ENCODE assay signal across 12 cellular contexts in genomic region chr9:20872340-20872977, GRCh38.
DNase-seq lines count a peak whose midpoint lies in the region; ATAC-seq and TF ChIP-seq lines count a peak whose summit lies in the region.
"Had no signal": no experiment of that assay in that cellular context is flagged by ENCODE, and none has a peak within 500 bp of the region (broad histone marks: within the 10 kb centered on the region; RNA-seq: fewer than 3 reads in every experiment).

No MANE protein-coding gene starts in this region.

- H3K27ac Mint-ChIP-seq in MCF 10A (ENCODE audit: low read depth, unreplicated experiment), result peak overlapping the region; percentile 0
- H3K27ac Mint-ChIP-seq: natural killer cell had no signal

- CTCF ChIA-PET in MCF 10A (lab: Yijun Ruan, JAX), result no interaction called here

- no peak overlapping the region for H3K4me3 Mint-ChIP-seq in MCF 10A (ENCODE audit: unreplicated experiment)
- H3K4me3 Mint-ChIP-seq: natural killer cell had no signal

- ATAC-seq in HG03439 (IDR thresholded peaks at IDR 0.05; ENCODE audit: unreplicated experiment), result no peak
- ATAC-seq: heart left ventricle, natural killer cell had no signal

- H3K36me3 Mint-ChIP-seq in MCF 10A (ENCODE audit: insufficient read depth, unreplicated experiment), result no peaks in the 10 kb centered on the region
- H3K36me3 Mint-ChIP-seq: natural killer cell had no signal

- no peaks in the 10 kb centered on the region for H3K27me3 ChIP-seq in breast epithelium
- H3K27me3 ChIP-seq: heart left ventricle, SJCRH30 had no signal

- H3K9me3 ChIP-seq in breast epithelium, result no peaks in the 10 kb centered on the region
- H3K9me3 ChIP-seq: heart left ventricle, SJCRH30 had no signal

- TF ChIP-seq CTCF in MCF 10A (IDR thresholded peaks at IDR 0.05; ENCODE audit: unreplicated experiment) (no peak), breast epithelium (IDR thresholded peaks at IDR 0.05) (no peak), fibroblast of the aortic adventitia (IDR thresholded peaks at IDR 0.05; ENCODE audit: insufficient read depth, low read length) (no peak)

- DNase-seq in MCF 10A (ENCODE audit: unreplicated experiment) (peak; percentile 40), breast epithelium (ENCODE audit: low spot score in 2 of 2) (no peak), SK-MEL-5 (ENCODE audit: low read depth, low spot score) (peak; percentile 16), fibroblast of the aortic adventitia (ENCODE audit: low read depth) (peak; percentile 81), stromal cell of bone marrow (ENCODE audit: low read depth) (peak; percentile 77), NCI-H2227 treated with DMSO at 0.1 percent for 48 hours (lab: John Stamatoyannopoulos, UW) (no peak), NCI-H1417 treated with DMSO at 0.1 percent for 48 hours (lab: John Stamatoyannopoulos, UW) (no peak)
- DNase-seq: aorta, heart left ventricle, natural killer cell had no signal

- POLR2A ChIA-PET in MCF 10A (lab: Yijun Ruan, JAX), result no interaction called here

- H3K27me3 Mint-ChIP-seq in MCF 10A (ENCODE audit: insufficient read depth, unreplicated experiment), result no peaks in the 10 kb centered on the region

- H3K4me1 Mint-ChIP-seq in MCF 10A (ENCODE audit: insufficient read depth, unreplicated experiment), result peaks cover 6% of the 10 kb centered on the region

- in situ Hi-C loops in SK-MEL-5 (cut with HindIII; ENCODE audit: low pct_unique_long_range_greater_than_20kb, low sequenced_read_pairs), result no loop called here

- no peaks in the 10 kb centered on the region for H3K4me1 ChIP-seq in breast epithelium
- H3K4me1 ChIP-seq: SJCRH30 had no signal

- TF ChIP-seq POLR2A in breast epithelium (IDR thresholded peaks at IDR 0.05), result no peak

- no peaks in the 10 kb centered on the region for H3K36me3 ChIP-seq in breast epithelium
- H3K36me3 ChIP-seq: SJCRH30 had no signal

- H3K4me3 ChIP-seq in breast epithelium, result no peak overlapping the region
- no peak overlapping the region for H3K4me3 ChIP-seq in fibroblast of the aortic adventitia (ENCODE audit: low read depth, low read length)
- H3K4me3 ChIP-seq: heart left ventricle, SJCRH30 had no signal

- BruUV-seq in MCF 10A (replicated peaks; lab: Mats Ljungman, UMichigan), result no TSS peak

- intact Hi-C loops in MCF 10A (cut with micrococcal nuclease), result no loop called here
- intact Hi-C loops in breast epithelium (cut with DNase I; ENCODE audit: low total_unique reads), result no loop called here

- no peaks in the 10 kb centered on the region for H3K9me3 Mint-ChIP-seq in MCF 10A (ENCODE audit: unreplicated experiment)
- H3K9me3 Mint-ChIP-seq: natural killer cell had no signal

- H3K27ac ChIP-seq in breast epithelium, result no peak overlapping the region
- H3K27ac ChIP-seq: heart left ventricle, SJCRH30 had no signal

Comparison
In these comparisons a context has a peak if more than half of its experiments do, and no peak if none do; other contexts are left out.
1. DNase-seq: peak in MCF 10A (single experiment), SK-MEL-5 (single experiment), fibroblast of the aortic adventitia (single experiment) and stromal cell of bone marrow (single experiment); none in breast epithelium (0 of 2), NCI-H2227 treated with DMSO at 0.1 percent for 48 hours (single experiment) and NCI-H1417 treated with DMSO at 0.1 percent for 48 hours (single experiment).